27 cellular contexts compared by ENCODE assay signal in the genomic region with DNA sequence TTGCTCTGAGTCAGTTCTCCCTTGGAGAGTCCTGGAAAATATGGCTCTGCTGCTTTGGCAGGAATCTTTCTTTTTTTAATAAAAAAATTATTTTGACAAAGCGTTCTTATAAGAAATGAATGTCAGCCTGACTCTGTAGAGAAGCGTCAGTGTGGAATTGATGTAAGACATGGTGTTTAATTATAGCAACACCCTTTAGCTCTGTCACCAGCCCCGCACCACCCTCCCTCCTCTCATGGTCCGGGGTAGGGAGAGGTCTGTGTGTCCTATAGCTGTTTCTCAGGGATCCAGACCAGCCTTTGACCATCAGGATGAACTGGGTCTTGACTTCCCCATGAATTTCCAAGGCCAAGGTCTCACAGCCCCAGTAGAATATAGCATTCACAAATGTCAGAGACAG.
"Had no signal": no experiment of that assay in that cellular context is flagged by ENCODE, and none has a peak within 500 bp of the region (broad histone marks: within the 10 kb centered on the region; RNA-seq: fewer than 3 reads in every experiment).

No MANE protein-coding gene starts in this region.

- H3K4me1 ChIP-seq: colonic mucosa, esophagus muscularis mucosa, esophagus squamous epithelium, foreskin keratinocyte, gastrocnemius medialis, gastroesophageal sphincter, heart left ventricle, heart right ventricle had no signal

- FAIRE-seq: colon, endometrium, endothelial cell of umbilical vein, frontal cortex had no signal

- DNase-seq: colonic mucosa; cortex of kidney; dermis blood vessel endothelial cell; dorsolateral prefrontal cortex; effector CD4-positive, alpha-beta T cell; effector CD8-positive, alpha-beta T cell; effector memory CD4-positive, alpha-beta T cell; effector memory CD8-positive, alpha-beta T cell; endodermal cell; erythroblast; esophagus squamous epithelium; foreskin fibroblast; foreskin keratinocyte; foreskin melanocyte; gastrocnemius medialis; glutamatergic neuron; heart left ventricle; heart right ventricle had no signal

- ATAC-seq: effector memory CD8-positive, alpha-beta T cell; esophagus mucosa; foreskin keratinocyte; gastrocnemius medialis; gastroesophageal sphincter; heart left ventricle; heart right ventricle had no signal

- H3K27me3 ChIP-seq: colonic mucosa, foreskin keratinocyte had no signal

- H3K9me3 ChIP-seq: colonic mucosa, esophagus muscularis mucosa, esophagus squamous epithelium, gastrocnemius medialis, gastroesophageal sphincter, heart left ventricle, heart right ventricle had no signal

- H3K27ac ChIP-seq: colonic mucosa, coronary artery, epithelial cell of prostate, esophagus muscularis mucosa, esophagus squamous epithelium, foreskin keratinocyte, gastrocnemius medialis, gastroesophageal sphincter, heart left ventricle, heart right ventricle had no signal

- H3K4me3 ChIP-seq: colonic mucosa, coronary artery, dorsolateral prefrontal cortex, esophagus muscularis mucosa, esophagus squamous epithelium, gastrocnemius medialis, gastroesophageal sphincter, heart left ventricle, heart right ventricle had no signal

- H3K36me3 ChIP-seq: colonic mucosa, esophagus muscularis mucosa, esophagus squamous epithelium, gastrocnemius medialis, gastroesophageal sphincter, heart left ventricle, heart right ventricle had no signal
